In genomic region chr13:102536196-102536595, GRCh38 we compare ENCODE assay signal across 33 cellular contexts.
"Had no signal": no experiment of that assay in that cellular context is flagged by ENCODE, and none has a peak within 500 bp of the region (broad histone marks: within the 10 kb centered on the region; RNA-seq: fewer than 3 reads in every experiment).

No MANE protein-coding gene starts in this region.

- H3K4me3 ChIP-seq: MG63 had no signal

- H3K9me3 ChIP-seq: MG63 had no signal

- H3K36me3 ChIP-seq: MG63 had no signal

- DNase-seq: Karpas-422, Kasumi-1, MG63, MM.1S, MV-4-11, NCI-H1048, NCI-H1092, NCI-H1092 treated with DMSO at 0.1 percent for 48 hours, NCI-H1105, NCI-H1105 treated with DMSO at 0.1 percent for 48 hours, NCI-H1417, NCI-H1417 treated with DMSO at 0.1 percent for 48 hours, NCI-H1436, NCI-H1436 treated with DMSO at 0.1 percent for 48 hours, NCI-H146, NCI-H1694, NCI-H1694 treated with DMSO at 0.1 percent for 48 hours, NCI-H187, NCI-H187 treated with DMSO at 0.1 percent for 48 hours, NCI-H1930, NCI-H2029, NCI-H2029 treated with DMSO at 0.1 percent for 48 hours, NCI-H2081 treated with DMSO at 0.1 percent for 48 hours, NCI-H2107, NCI-H2171, NCI-H2171 treated with DMSO at 0.1 percent for 48 hours, NCI-H2227 treated with DMSO at 0.1 percent for 48 hours, NCI-H226, NCI-H345, NCI-H446, NCI-H446 treated with DMSO at 0.1 percent for 48 hours, NCI-H510A, NCI-H510A treated with DMSO at 0.1 percent for 48 hours had no signal
